ENCODE assay signal across 8 cellular contexts in genomic region chr1:151593651-151594625, GRCh38. TPM values are rescaled to one million over a fixed set of nuclear protein-coding genes. Genes with fewer than 3 reads are reported as not detected.
DNase-seq lines count a peak whose midpoint lies in the region; ATAC-seq and TF ChIP-seq lines count a peak whose summit lies in the region.

No MANE protein-coding gene starts in this region.

- peak; percentile 76 for DNase-seq in A172 (ENCODE audit: low spot score)
- DNase-seq in NCI-H1436 treated with DMSO at 0.1 percent for 48 hours (lab: John Stamatoyannopoulos, UW) = peak; percentile 43
- DNase-seq in T-helper 22 cell (ENCODE audit: low read depth) = peak; percentile 67
- DNase-seq in astrocyte of the cerebellum (ENCODE audit: low read depth) = no peak
- DNase-seq in smooth muscle cell of the brain vasculature (ENCODE audit: low read depth, low spot score) = peak; percentile 21

- peak; percentile 54 for ATAC-seq in GM18868 (IDR thresholded peaks at IDR 0.05; ENCODE audit: unreplicated experiment)
- no peak for ATAC-seq in HG03565 (IDR thresholded peaks at IDR 0.05; ENCODE audit: unreplicated experiment)

- H3K4me3 ChIP-seq in astrocyte of the cerebellum (ENCODE audit: low read depth, low read length) (no peak overlapping the region), iPS-11a (ENCODE audit: low read depth, low read length) (peak overlapping the region; percentile 18)

- TF ChIP-seq CTCF in astrocyte of the cerebellum (IDR thresholded peaks at IDR 0.05; ENCODE audit: low read depth, low read length, missing control alignments) = peak; percentile 95

- in situ Hi-C loops in astrocyte of the cerebellum (cut with HindIII; ENCODE audit: low sequenced_read_pairs) = loop anchor here (5.0 kb wide), 1 partner anchor 133 kb away; no protein-coding TSS in a partner anchor

RNA-seq across cellular contexts. Expression of gene SNX27, which starts 17.9 kb away (rescaled TPM):
- 23.7 and 28.7 TPM in 2 replicates for total RNA-seq in A172 (2014; rRNA removed; shearing (Covaris generic))

RNA-seq across cellular contexts. Expression of gene TUFT1, which starts 53.8 kb away (rescaled TPM):
- total RNA-seq in A172 (2014; rRNA removed; shearing (Covaris generic)) = 64.3 and 99.0 TPM in 2 replicates
